12 cellular contexts compared by ENCODE assay signal in genomic region chr9:98150726-98151125, GRCh38.
"Had no signal": no experiment of that assay in that cellular context is flagged by ENCODE, and none has a peak within 500 bp of the region (broad histone marks: within the 10 kb centered on the region; RNA-seq: fewer than 3 reads in every experiment).

No MANE protein-coding gene starts in this region.

- H3K36me3 Mint-ChIP-seq: neural progenitor cell had no signal

- H3K36me3 ChIP-seq: heart left ventricle, left ventricle myocardium inferior, neural progenitor cell had no signal

- H3K9me3 Mint-ChIP-seq: activated T-helper 1 cell treated with anti-CD3 and anti-CD28 coated beads, Interleukin-12 subunit alpha, Interleukin-12 subunit beta, Interleukin-2, Interleukin-4 antibody, amounts not matched to agents 30 ng/mL and 10 ng/mL and 1 ng/mL, durations not matched to agents 14 hours and 24 hours and 36 hours; neural progenitor cell had no signal

- DNase-seq: activated CD4-positive, alpha-beta T cell treated with anti-CD3 and anti-CD28 coated beads for 48 hours; activated naive CD4-positive, alpha-beta T cell; foreskin melanocyte; heart left ventricle; left ventricle myocardium inferior; retina; stimulated activated CD4-positive, alpha-beta T cell treated with anti-CD3 and anti-CD28 coated beads, Interleukin-4, amount 100 ng/mL, for 4 hours; SW 1271; T-helper 9 cell had no signal

- H3K4me1 ChIP-seq: left ventricle myocardium inferior had no signal

- H3K27ac Mint-ChIP-seq: activated T-helper 1 cell treated with anti-CD3 and anti-CD28 coated beads, Interleukin-12 subunit alpha, Interleukin-12 subunit beta, Interleukin-2, Interleukin-4 antibody, amounts not matched to agents 30 ng/mL and 10 ng/mL and 1 ng/mL, durations not matched to agents 14 hours and 24 hours and 36 hours; neural progenitor cell had no signal

- H3K27me3 ChIP-seq: heart left ventricle, neural progenitor cell had no signal

- H3K4me3 Mint-ChIP-seq: activated T-helper 1 cell treated with anti-CD3 and anti-CD28 coated beads, Interleukin-12 subunit alpha, Interleukin-12 subunit beta, Interleukin-2, Interleukin-4 antibody, amounts not matched to agents 30 ng/mL and 10 ng/mL and 1 ng/mL, durations not matched to agents 14 hours and 24 hours and 36 hours; neural progenitor cell had no signal

- H3K27ac ChIP-seq: heart left ventricle, left ventricle myocardium inferior, neural progenitor cell, parathyroid adenoma had no signal

- H3K4me3 ChIP-seq: heart left ventricle, left ventricle myocardium inferior, neural progenitor cell had no signal
